ENCODE assay signal across 22 cellular contexts in the genomic region with DNA sequence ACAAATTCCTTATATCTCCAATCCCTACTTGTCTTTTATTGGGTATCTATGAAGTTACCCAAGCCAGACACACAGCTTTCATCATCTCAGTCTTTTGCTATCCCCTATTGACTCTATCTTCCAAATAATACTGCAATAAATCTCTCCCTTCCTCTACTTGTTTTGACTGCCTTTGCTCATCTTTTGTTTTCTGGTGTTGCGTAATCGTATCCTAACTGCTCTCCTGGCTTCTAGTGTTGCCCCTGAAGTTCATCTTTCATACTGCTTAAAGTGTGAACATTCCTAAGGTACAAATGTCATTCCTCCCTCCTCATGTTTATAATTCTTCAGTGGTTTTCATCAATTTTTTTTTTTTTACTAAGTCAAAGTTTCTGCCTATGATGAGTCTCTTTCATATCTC.
A peak's percentile ranks its signal among the peaks of the same experiment; 100 is the strongest.
DNase-seq lines count a peak whose midpoint lies in the region; ATAC-seq, FAIRE-seq and TF ChIP-seq lines count a peak whose summit lies in the region.
"Had no signal": no experiment of that assay in that cellular context is flagged by ENCODE, and none has a peak within 500 bp of the region (broad histone marks: within the 10 kb centered on the region; RNA-seq: fewer than 3 reads in every experiment).

No MANE protein-coding gene starts in this region.

- no CpG with 5 or more reads among the region's 2 CpGs for WGBS in IMR-90 (ENCODE audit: extremely low coverage in 2 of 2, insufficient read length in 1 of 2), 2 experiments
- WGBS in H1 (ENCODE audit: extremely low coverage in 1 of 2, insufficient coverage in 1 of 2, insufficient read length in 1 of 2, insufficient replicate concordance in 2 of 2, low coverage in 1 of 2, low lambda C conversion rate in 2 of 2, missing lambda C conversion rate in 1 of 2), 2 experiments = 98% methylated on average over 2 of the region's 2 CpGs; no CpG with 5 or more reads in 1 of the 2 experiments

- H3K18ac ChIP-seq in IMR-90 (ENCODE audit: low read depth, low read length) (no peak overlapping the region), H1 (ENCODE audit: extremely low read depth, low read length) (no peak overlapping the region)

- H3K9ac ChIP-seq in IMR-90 (ENCODE audit: low read depth, low read length) (no peak overlapping the region), H1 (replicated peaks in 1 of 4; ENCODE audit: extremely low read depth in 1 of 4, low read depth in 3 of 4, low read length in 3 of 4) (no peak overlapping the region)
- H3K9ac ChIP-seq: BLaER1 treated with 17β-estradiol and CSF1 and Interleukin-3, amounts not matched to agents 10 nM and 100 nM had no signal

- no peaks in the 10 kb centered on the region for H3K79me2 ChIP-seq in H1 (ENCODE audit: control insufficient read depth in 1 of 2, insufficient read depth in 2 of 2, low read length in 2 of 2)

- no peak overlapping the region for H3K27ac ChIP-seq in IMR-90 (ENCODE audit: insufficient read depth, low read length)
- H3K27ac ChIP-seq in H1 (ENCODE audit: low read depth, low read length) = no peak overlapping the region
- H3K27ac ChIP-seq: 22Rv1; A549; BLaER1 treated with 17β-estradiol and CSF1 and Interleukin-3, amounts not matched to agents 10 nM and 100 nM; C4-2B had no signal

- H4K8ac ChIP-seq in IMR-90 (ENCODE audit: low read depth in 2 of 2, low read length in 2 of 2) = no peak overlapping the region
- no peak overlapping the region for H4K8ac ChIP-seq in H1 (ENCODE audit: extremely low read depth, insufficient read depth, low read length)

- H3K4me2 ChIP-seq in IMR-90 (ENCODE audit: low read depth, low read length) (no peak overlapping the region), H1 (ENCODE audit: insufficient read depth in 1 of 2, low read depth in 2 of 2, low read length in 2 of 2) (no peak overlapping the region)
- H3K4me2 ChIP-seq: A549; BLaER1 treated with 17β-estradiol and CSF1 and Interleukin-3, amounts not matched to agents 10 nM and 100 nM had no signal

- H3K27me3 ChIP-seq in IMR-90 (ENCODE audit: control insufficient read depth, insufficient read depth, low read length) (no peaks in the 10 kb centered on the region), H1 (replicated peaks in 1 of 4; ENCODE audit: control insufficient read depth in 3 of 4, extremely low read depth in 1 of 4, insufficient read depth in 3 of 4, low read length in 3 of 4) (no peaks in the 10 kb centered on the region)
- H3K27me3 ChIP-seq: BLaER1 treated with 17β-estradiol and CSF1 and Interleukin-3, amounts not matched to agents 10 nM and 100 nM had no signal

- CTCF ChIA-PET in IMR-90 (lab: Yijun Ruan, JAX) = no interaction called here
- CTCF ChIA-PET in H1 (lab: Charles Lee; ENCODE audit: partially characterized antibody) = interaction anchor here (0.8 kb wide), 1 partner anchor 15 kb away, joined by 4 read pairs; no protein-coding TSS in a partner anchor

- H3K9me3 ChIP-seq in IMR-90 (ENCODE audit: control insufficient read depth, insufficient read depth, low read length) = peaks cover 7% of the 10 kb centered on the region
- H3K9me3 ChIP-seq in H1 (ENCODE audit: insufficient read depth in 2 of 2, low read depth in 1 of 2, low read length in 1 of 2) = no peaks in the 10 kb centered on the region
- H3K9me3 ChIP-seq: A549, Caco-2 had no signal

- no peak overlapping the region for H2BK5ac ChIP-seq in IMR-90 (ENCODE audit: low read depth, low read length, poor library complexity, severe bottlenecking)
- no peak overlapping the region for H2BK5ac ChIP-seq in H1 (ENCODE audit: low read depth, low read length)

- H4K91ac ChIP-seq in IMR-90 (ENCODE audit: insufficient read depth, low read depth, low read length) (no peak overlapping the region), H1 (replicated peaks; ENCODE audit: insufficient read length, low read length) (no peak overlapping the region)

- H2BK20ac ChIP-seq in IMR-90 (ENCODE audit: low read depth, low read length) (no peak overlapping the region), H1 (ENCODE audit: low read length) (no peak overlapping the region)

- no peak overlapping the region for H3K27ac Mint-ChIP-seq in activated naive CD8-positive, alpha-beta T cell treated with anti-CD3 and anti-CD28 coated beads for 36 hours
- no peak overlapping the region for H3K27ac Mint-ChIP-seq in activated naive CD8-positive, alpha-beta T cell treated with anti-CD3 and anti-CD28 coated beads, Interleukin-2, amount 50 U/mL, for 24 hours
- H3K27ac Mint-ChIP-seq: B cell; CD4-positive, alpha-beta T cell; CD8-positive, alpha-beta T cell had no signal

- no peak for ATAC-seq in activated naive CD8-positive, alpha-beta T cell treated with anti-CD3 and anti-CD28 coated beads, Interleukin-2, amount 50 U/mL, for 24 hours
- no peak for ATAC-seq in IMR-90 (ENCODE audit: low read depth)
- ATAC-seq: A549; CD8-positive, alpha-beta T cell had no signal

- in situ Hi-C loops in IMR-90 (cut with MboI; ENCODE audit: low sequenced_read_pairs) = no loop called here

- H3K79me1 ChIP-seq in IMR-90 (ENCODE audit: low read depth in 1 of 2, low read length in 2 of 2) = no peaks in the 10 kb centered on the region
- no peaks in the 10 kb centered on the region for H3K79me1 ChIP-seq in H1 (ENCODE audit: low read depth, low read length)

- H4K20me1 ChIP-seq in IMR-90 (ENCODE audit: insufficient read depth, low read length) (no peaks in the 10 kb centered on the region), H1 (replicated peaks in 1 of 2; ENCODE audit: control insufficient read depth in 1 of 2, insufficient read depth in 2 of 2, low read length in 2 of 2) (no peaks in the 10 kb centered on the region)
- H4K20me1 ChIP-seq: BLaER1 treated with 17β-estradiol and CSF1 and Interleukin-3, amounts not matched to agents 10 nM and 100 nM had no signal

- H4K5ac ChIP-seq in IMR-90 (ENCODE audit: low read depth, low read length) (no peak overlapping the region), H1 (ENCODE audit: insufficient read length, low read depth, low read length) (no peak overlapping the region)

- no peaks in the 10 kb centered on the region; the same call in 1 of the 2 replicates for H3K23me2 ChIP-seq in H1 (ENCODE audit: low read depth, low read length)

- TF ChIP-seq CTCF in IMR-90 (conservative IDR thresholded peaks at IDR 0.05; ENCODE audit: low read depth, low read length) (no peak), H1 (IDR thresholded peaks at IDR 0.05; ENCODE audit: control extremely low read depth in 1 of 3, insufficient read depth in 1 of 3, low read depth in 1 of 3, low read length in 3 of 3) (no peak)

- H2BK120ac ChIP-seq in IMR-90 (ENCODE audit: low read depth, low read length) (no peak overlapping the region), H1 (replicated peaks; ENCODE audit: low read depth, low read length) (no peak overlapping the region)

- no peaks in the 10 kb centered on the region for H3K9me1 ChIP-seq in IMR-90 (ENCODE audit: insufficient read depth, low read length)

- no peak for DNase-seq in activated naive CD8-positive, alpha-beta T cell treated with anti-CD3 and anti-CD28 coated beads for 36 hours
- DNase-seq in activated naive CD8-positive, alpha-beta T cell treated with anti-CD3 and anti-CD28 coated beads, Interleukin-2, amount 50 U/mL, for 24 hours = no peak
- DNase-seq in IMR-90 (no peak), H1 (ENCODE audit: low read depth in 1 of 2, low spot score in 2 of 2) (no peak), NCI-H774 (lab: John Stamatoyannopoulos, UW) (no peak), NCI-H510A (lab: John Stamatoyannopoulos, UW) (no peak)
- DNase-seq: AML-193; Caco-2; Calu3; CD4-positive, alpha-beta T cell; CD8-positive, alpha-beta T cell; DMS79 treated with DMSO at 0.1 percent for 48 hours; GF-D8 had no signal

- H3K36me3 Mint-ChIP-seq in activated naive CD8-positive, alpha-beta T cell treated with anti-CD3 and anti-CD28 coated beads for 36 hours = no peaks in the 10 kb centered on the region
- H3K36me3 Mint-ChIP-seq in activated naive CD8-positive, alpha-beta T cell treated with anti-CD3 and anti-CD28 coated beads, Interleukin-2, amount 50 U/mL, for 24 hours (ENCODE audit: low read depth) = no peaks in the 10 kb centered on the region
- H3K36me3 Mint-ChIP-seq: CD8-positive, alpha-beta T cell had no signal

- H3K56ac ChIP-seq in IMR-90 (ENCODE audit: extremely low read depth, insufficient read depth, low read length) = no peak overlapping the region
- H3K56ac ChIP-seq in H1 (replicated peaks; ENCODE audit: insufficient read length, low read depth, low read length) = no peak overlapping the region

- dilution Hi-C loops in IMR-90 (cut with HindIII; ENCODE audit: low sequenced_read_pairs, unreplicated experiment) = no loop called here

- no TSS peak for BruUV-seq in IMR-90 (replicated peaks; lab: Mats Ljungman, UMichigan)

- H3K4me1 Mint-ChIP-seq in activated naive CD8-positive, alpha-beta T cell treated with anti-CD3 and anti-CD28 coated beads for 36 hours = no peaks in the 10 kb centered on the region
- H3K4me1 Mint-ChIP-seq in activated naive CD8-positive, alpha-beta T cell treated with anti-CD3 and anti-CD28 coated beads, Interleukin-2, amount 50 U/mL, for 24 hours = no peaks in the 10 kb centered on the region
- H3K4me1 Mint-ChIP-seq: B cell had no signal

- H3K14ac ChIP-seq in IMR-90 (replicated peaks; ENCODE audit: low read depth, low read length) = no peak overlapping the region
- no peak overlapping the region for H3K14ac ChIP-seq in H1 (ENCODE audit: insufficient read length)

- H3K27me3 Mint-ChIP-seq in activated naive CD8-positive, alpha-beta T cell treated with anti-CD3 and anti-CD28 coated beads for 36 hours = no peaks in the 10 kb centered on the region
- no peaks in the 10 kb centered on the region for H3K27me3 Mint-ChIP-seq in activated naive CD8-positive, alpha-beta T cell treated with anti-CD3 and anti-CD28 coated beads, Interleukin-2, amount 50 U/mL, for 24 hours
- H3K27me3 Mint-ChIP-seq: B cell; CD4-positive, alpha-beta T cell had no signal

- H3K4me3 ChIP-seq in IMR-90 (ENCODE audit: insufficient read depth, low read depth, low read length) (no peak overlapping the region), H1 (ENCODE audit: extremely low read depth in 1 of 4, insufficient read depth in 2 of 4, low read depth in 3 of 4, low read length in 4 of 4) (no peak overlapping the region)
- H3K4me3 ChIP-seq: A549; BLaER1 treated with 17β-estradiol and CSF1 and Interleukin-3, amounts not matched to agents 10 nM and 100 nM had no signal

- no peak overlapping the region for H2BK12ac ChIP-seq in H1 (ENCODE audit: low read depth, low read length)

- no peak for TF ChIP-seq EP300 in H1 (IDR thresholded peaks at IDR 0.05; ENCODE audit: borderline replicate concordance in 1 of 2, low read depth in 2 of 2, low read length in 2 of 2)

- H2AK5ac ChIP-seq in IMR-90 (ENCODE audit: low read depth, low read length) (no peak overlapping the region), H1 (ENCODE audit: low read depth, low read length) (no peak overlapping the region)

- H3K9me3 Mint-ChIP-seq in activated naive CD8-positive, alpha-beta T cell treated with anti-CD3 and anti-CD28 coated beads for 36 hours = peaks cover 13% of the 10 kb centered on the region
- H3K9me3 Mint-ChIP-seq in activated naive CD8-positive, alpha-beta T cell treated with anti-CD3 and anti-CD28 coated beads, Interleukin-2, amount 50 U/mL, for 24 hours = peaks cover 14% of the 10 kb centered on the region

- no peak for FAIRE-seq in H1 (lab: Jason Lieb, UNC)
- FAIRE-seq: A549, D721Med, G401.6, GM12891, GM19239 had no signal

- no peaks in the 10 kb centered on the region for H3K36me3 ChIP-seq in IMR-90 (ENCODE audit: control insufficient read depth, insufficient read depth, low read length)
- no peaks in the 10 kb centered on the region for H3K36me3 ChIP-seq in H1 (ENCODE audit: control insufficient read depth in 2 of 4, insufficient read depth in 4 of 4, low read length in 3 of 4)
- H3K36me3 ChIP-seq: BLaER1 treated with 17β-estradiol and CSF1 and Interleukin-3, amounts not matched to agents 10 nM and 100 nM had no signal

- H3K23ac ChIP-seq in IMR-90 (ENCODE audit: low read depth, low read length) = no peak overlapping the region
- no peak overlapping the region for H3K23ac ChIP-seq in H1 (ENCODE audit: insufficient read length)

- no peak overlapping the region for H2AK9ac ChIP-seq in IMR-90 (replicated peaks; ENCODE audit: low read depth, low read length, poor library complexity)

- H3K4ac ChIP-seq in IMR-90 (ENCODE audit: low read depth, low read length) = no peak overlapping the region
- no peak overlapping the region for H3K4ac ChIP-seq in H1 (replicated peaks; ENCODE audit: insufficient read length, low read depth, low read length)

- H2BK15ac ChIP-seq in IMR-90 (ENCODE audit: low read depth, low read length) (no peak overlapping the region), H1 (ENCODE audit: low read length) (no peak overlapping the region)

- TF ChIP-seq RAD21 in IMR-90 (IDR thresholded peaks at IDR 0.05; ENCODE audit: low read length) = no peak
- no peak for TF ChIP-seq RAD21 in H1 (IDR thresholded peaks at IDR 0.05 in 1 of 2, conservative IDR thresholded peaks at IDR 0.05 in 1 of 2; ENCODE audit: low read depth in 2 of 2, low read length in 2 of 2)

- POLR2A ChIA-PET in IMR-90 (lab: Charles Lee; ENCODE audit: unreplicated experiment) = no interaction called here
- POLR2A ChIA-PET in H1 (lab: Charles Lee; ENCODE audit: partially characterized antibody) = no interaction called here

- H3K4me3 Mint-ChIP-seq in activated naive CD8-positive, alpha-beta T cell treated with anti-CD3 and anti-CD28 coated beads for 36 hours = peak overlapping the region; percentile 7
- no peak overlapping the region for H3K4me3 Mint-ChIP-seq in activated naive CD8-positive, alpha-beta T cell treated with anti-CD3 and anti-CD28 coated beads, Interleukin-2, amount 50 U/mL, for 24 hours
- H3K4me3 Mint-ChIP-seq: B cell; CD4-positive, alpha-beta T cell; CD8-positive, alpha-beta T cell had no signal

- no peak overlapping the region for H2AFZ ChIP-seq in IMR-90 (replicated peaks; ENCODE audit: low read length, poor library complexity)
- H2AFZ ChIP-seq in H1 (ENCODE audit: low read length) = no peak overlapping the region

- TF ChIP-seq POLR2A in IMR-90 (IDR thresholded peaks at IDR 0.05; ENCODE audit: low read depth, low read length) (no peak), H1 (IDR thresholded peaks at IDR 0.05; ENCODE audit: control extremely low read depth in 1 of 2, low read depth in 2 of 2, low read length in 2 of 2) (no peak)

- H3K4me1 ChIP-seq in IMR-90 (ENCODE audit: control insufficient read depth, insufficient read depth, low read length) (no peaks in the 10 kb centered on the region), H1 (replicated peaks in 1 of 4; ENCODE audit: control insufficient read depth in 3 of 4, insufficient read depth in 4 of 4, low read length in 3 of 4) (no peaks in the 10 kb centered on the region)
- H3K4me1 ChIP-seq: A549, Caco-2 had no signal

- intact Hi-C loops in IMR-90 (cut with micrococcal nuclease) = no loop called here
